1 cellular context compared by ENCODE assay signal in genomic region chr11:46383404-46383758, GRCh38.
TF ChIP-seq lines count a peak whose summit lies in the region.

No MANE protein-coding gene starts in this region.

TF ChIP-seq in HepG2, 621 proteins besides CTCF, POLR2A, EP300 and RAD21:
- TF ChIP-seq YEATS2 (CRISPR knock-in tag; IDR thresholded peaks at IDR 0.05; ENCODE audit: borderline replicate concordance), result 0 out of 2 replicates have a peak, but pooled peaks have one; percentile 1
- TF ChIP-seq, protein P1, sequence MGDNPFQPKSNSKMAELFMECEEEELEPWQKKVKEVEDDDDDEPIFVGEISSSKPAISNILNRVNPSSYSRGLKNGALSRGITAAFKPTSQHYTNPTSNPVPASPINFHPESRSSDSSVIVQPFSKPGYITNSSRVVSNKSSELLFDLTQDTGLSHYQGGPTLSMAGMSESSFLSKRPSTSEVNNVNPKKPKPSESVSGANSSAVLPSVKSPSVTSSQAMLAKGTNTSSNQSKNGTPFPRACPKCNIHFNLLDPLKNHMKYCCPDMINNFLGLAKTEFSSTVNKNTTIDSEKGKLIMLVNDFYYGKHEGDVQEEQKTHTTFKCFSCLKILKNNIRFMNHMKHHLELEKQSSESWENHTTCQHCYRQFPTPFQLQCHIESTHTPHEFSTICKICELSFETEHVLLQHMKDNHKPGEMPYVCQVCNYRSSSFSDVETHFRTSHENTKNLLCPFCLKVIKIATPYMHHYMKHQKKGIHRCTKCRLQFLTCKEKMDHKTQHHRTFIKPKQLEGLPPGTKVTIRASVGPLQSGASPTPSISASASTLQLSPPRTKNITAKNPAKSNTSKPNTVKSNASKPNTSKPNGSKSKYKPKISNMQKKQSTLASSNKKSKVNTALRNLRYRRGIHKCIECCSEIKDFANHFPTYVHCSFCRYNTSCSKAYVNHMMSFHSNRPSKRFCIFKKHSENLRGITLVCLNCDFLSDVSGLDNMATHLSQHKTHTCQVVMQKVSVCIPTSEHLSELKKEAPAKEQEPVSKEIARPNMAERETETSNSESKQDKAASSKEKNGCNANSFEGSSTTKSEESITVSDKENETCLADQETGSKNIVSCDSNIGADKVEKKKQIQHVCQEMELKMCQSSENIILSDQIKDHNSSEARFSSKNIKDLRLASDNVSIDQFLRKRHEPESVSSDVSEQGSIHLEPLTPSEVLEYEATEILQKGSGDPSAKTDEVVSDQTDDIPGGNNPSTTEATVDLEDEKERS (CRISPR knock-in tag; IDR thresholded peaks at IDR 0.05), result no peak
TF ChIP-seq in HepG2: peak in this region for 1.
